In the genomic region with DNA sequence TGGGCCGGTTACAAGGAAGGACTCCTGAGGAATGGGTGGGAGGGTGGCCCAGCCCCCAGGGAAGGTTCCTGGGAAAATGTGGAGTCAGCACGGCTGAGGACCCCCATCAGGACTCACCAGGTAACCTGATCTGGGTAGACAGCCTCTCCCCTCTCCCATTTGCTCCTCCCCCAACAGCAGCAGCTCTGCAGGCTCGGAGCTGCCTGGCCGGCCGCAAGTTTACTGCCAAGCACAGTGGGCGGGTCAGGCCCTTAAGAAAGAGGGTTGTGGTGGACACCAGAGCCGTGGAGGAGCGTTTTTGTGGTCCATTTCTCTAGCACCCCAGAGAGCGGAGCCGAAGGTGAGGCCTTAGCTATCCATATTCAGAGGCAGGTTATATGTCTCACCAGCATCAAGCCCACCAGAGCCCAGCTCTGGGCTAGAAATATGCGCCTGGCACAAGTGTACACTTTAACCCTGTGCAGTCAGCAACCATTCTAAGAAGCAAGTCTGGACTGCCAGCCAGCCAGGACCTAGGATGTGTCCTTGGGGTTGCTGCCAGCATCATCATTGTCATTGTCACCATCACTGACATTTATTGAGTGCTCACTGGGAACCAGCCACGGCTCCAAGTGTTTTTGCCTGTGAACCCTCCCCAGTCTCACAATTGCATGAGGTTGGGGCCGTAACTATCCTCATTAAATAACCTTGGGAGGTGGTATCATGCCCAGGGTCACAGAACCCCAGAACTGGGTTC, we compare ENCODE assay signal across 17 cellular contexts.
DNase-seq lines count a peak whose midpoint lies in the region; ATAC-seq and TF ChIP-seq lines count a peak whose summit lies in the region.
"Had no signal": no experiment of that assay in that cellular context is flagged by ENCODE, and none has a peak within 500 bp of the region (broad histone marks: within the 10 kb centered on the region; RNA-seq: fewer than 3 reads in every experiment).

No MANE protein-coding gene starts in this region.

- H3K27me3 ChIP-seq in left lung, result no peaks in the 10 kb centered on the region
- H3K27me3 ChIP-seq: BE2C had no signal

- no peaks in the 10 kb centered on the region for H3K9me3 ChIP-seq in left lung
- H3K9me3 ChIP-seq: BE2C had no signal

- no peaks in the 10 kb centered on the region for H3K36me3 ChIP-seq in left lung
- H3K36me3 ChIP-seq: BE2C had no signal

- H3K4me3 ChIP-seq in left lung, result no peak overlapping the region

- H3K27ac ChIP-seq in left lung, result no peak overlapping the region

- POLR2A ChIA-PET in HEK293T (lab: Yijun Ruan, JAX), result no interaction called here

- H3K4me1 ChIP-seq in left lung, result no peaks in the 10 kb centered on the region
- H3K4me1 ChIP-seq: BE2C had no signal

- no peak for TF ChIP-seq CTCF in left lung (IDR thresholded peaks at IDR 0.05)
- TF ChIP-seq CTCF in GM20000 (IDR thresholded peaks at IDR 0.05; ENCODE audit: extremely low read depth, missing control alignments), result no peak

- CTCF ChIA-PET in HEK293T (lab: Yijun Ruan, JAX), result no interaction called here

- intact Hi-C loops in left lung (cut with DNase I) (no loop called here), sciatic nerve (cut with DNase I) (no loop called here)

- ATAC-seq in left lung (peak; percentile 64), sciatic nerve (peak; percentile 33), GM19023 (IDR thresholded peaks at IDR 0.05; ENCODE audit: unreplicated experiment) (no peak)

- DNase-seq in HEK293T (ENCODE audit: extremely low spot score), result peak; percentile 28
- peak; percentile 19 for DNase-seq in amniotic epithelial cell (ENCODE audit: low read depth)
- DNase-seq in left lung, result no peak
- no peak for DNase-seq in sciatic nerve (ENCODE audit: low spot score)
- DNase-seq in GM20000 (ENCODE audit: low spot score), result no peak
- DNase-seq in DMS153 (lab: John Stamatoyannopoulos, UW), result no peak
- DNase-seq: BE2C; CD4-positive, alpha-beta memory T cell; DND-41; GF-D8; HCEC 1CT; KBM-7; NCI-H1048; NCI-H2107; NCI-H748 treated with DMSO at 0.1 percent for 48 hours; SHP77 had no signal

TF ChIP-seq in HEK293T, 16 proteins besides CTCF, POLR2A, EP300 and RAD21:
- TF ChIP-seq BHLHE40 (IDR thresholded peaks at IDR 0.05; ENCODE audit: borderline replicate concordance) (no peak), LEF1 (IDR thresholded peaks at IDR 0.05; ENCODE audit: borderline replicate concordance) (no peak), CTBP1 (IDR thresholded peaks at IDR 0.05; ENCODE audit: borderline replicate concordance) (no peak), SUZ12 (IDR thresholded peaks at IDR 0.05) (no peak), ARNT (IDR thresholded peaks at IDR 0.05) (no peak), L3MBTL2 (conservative IDR thresholded peaks at IDR 0.05) (no peak), FOXK2 (IDR thresholded peaks at IDR 0.05) (no peak), ELF4 (IDR thresholded peaks at IDR 0.05) (no peak), FOXM1 (IDR thresholded peaks at IDR 0.05; ENCODE audit: borderline replicate concordance) (no peak), NFRKB (IDR thresholded peaks at IDR 0.05) (no peak), ZNF384 (IDR thresholded peaks at IDR 0.05) (no peak), HDGF (IDR thresholded peaks at IDR 0.05; ENCODE audit: borderline replicate concordance) (no peak), FOXA1 (IDR thresholded peaks at IDR 0.05) (no peak), SP1 (IDR thresholded peaks at IDR 0.05) (no peak), TARDBP (IDR thresholded peaks at IDR 0.05) (no peak)
- TF ChIP-seq, protein P1, sequence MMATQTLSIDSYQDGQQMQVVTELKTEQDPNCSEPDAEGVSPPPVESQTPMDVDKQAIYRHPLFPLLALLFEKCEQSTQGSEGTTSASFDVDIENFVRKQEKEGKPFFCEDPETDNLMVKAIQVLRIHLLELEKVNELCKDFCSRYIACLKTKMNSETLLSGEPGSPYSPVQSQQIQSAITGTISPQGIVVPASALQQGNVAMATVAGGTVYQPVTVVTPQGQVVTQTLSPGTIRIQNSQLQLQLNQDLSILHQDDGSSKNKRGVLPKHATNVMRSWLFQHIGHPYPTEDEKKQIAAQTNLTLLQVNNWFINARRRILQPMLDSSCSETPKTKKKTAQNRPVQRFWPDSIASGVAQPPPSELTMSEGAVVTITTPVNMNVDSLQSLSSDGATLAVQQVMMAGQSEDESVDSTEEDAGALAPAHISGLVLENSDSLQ (IDR thresholded peaks at IDR 0.05), result no peak

Comparison
In these comparisons a context has a peak if more than half of its experiments do, and no peak if none do; other contexts are left out.
1. DNase-seq: peak in HEK293T (single experiment) and amniotic epithelial cell (single experiment); none in left lung (0 of 2), sciatic nerve (single experiment), GM20000 (single experiment) and DMS153 (single experiment).